In genomic region chr5:102629827-102630605, GRCh38 we compare ENCODE assay signal across 23 cellular contexts.
"Had no signal": no experiment of that assay in that cellular context is flagged by ENCODE, and none has a peak within 500 bp of the region (broad histone marks: within the 10 kb centered on the region; RNA-seq: fewer than 3 reads in every experiment).

No MANE protein-coding gene starts in this region.

- H3K4me1 Mint-ChIP-seq: activated CD8-positive, alpha-beta memory T cell treated with anti-CD3 and anti-CD28 coated beads, Interleukin-2, amount 10 ng/mL, durations not matched to agents 7 days and 5 days; T-helper 17 cell had no signal

- H3K4me3 ChIP-seq: coronary artery, dorsolateral prefrontal cortex, heart right ventricle, left lung, mucosa of descending colon, spleen, suprapubic skin, tibial artery had no signal

- H3K27ac Mint-ChIP-seq: activated CD4-positive, alpha-beta T cell treated with anti-CD3 and anti-CD28 coated beads, Interleukin-2, amount 10 ng/mL, durations not matched to agents 7 days and 5 days; activated CD8-positive, alpha-beta memory T cell treated with anti-CD3 and anti-CD28 coated beads, Interleukin-2, amount 10 ng/mL, durations not matched to agents 7 days and 5 days; activated CD8-positive, alpha-beta T cell treated with anti-CD3 and anti-CD28 coated beads, Interleukin-2, amount 10 ng/mL, durations not matched to agents 7 days and 5 days; activated naive CD4-positive, alpha-beta T cell treated with anti-CD3 and anti-CD28 coated beads, Interleukin-2, amount 50 U/mL, for 72 hours; activated T-helper 2 cell treated with anti-CD3 and anti-CD28 coated beads, Interferon-gamma antibody, Interleukin-2, Interleukin-4, amounts not matched to agents 10 μg/mL and 5 μg/mL and 100 μg/mL, durations not matched to agents 14 hours and 24 hours and 36 hours; natural killer cell treated with Interleukin-12 subunit alpha and Interleukin-12 subunit beta and Interleukin-15 and Interleukin-18, amount 100 ng/mL, for 72 hours; T-helper 17 cell had no signal

- H3K4me1 ChIP-seq: left lung, spleen, suprapubic skin had no signal

- H3K9me3 Mint-ChIP-seq: activated T-helper 2 cell treated with anti-CD3 and anti-CD28 coated beads, Interferon-gamma antibody, Interleukin-2, Interleukin-4, amounts not matched to agents 10 μg/mL and 5 μg/mL and 100 μg/mL, durations not matched to agents 14 hours and 24 hours and 36 hours had no signal

- DNase-seq: activated CD4-positive, alpha-beta T cell treated with anti-CD3 and anti-CD28 coated beads, Interleukin-2, amount 10 ng/mL, durations not matched to agents 7 days and 5 days; activated CD4-positive, CD25-positive, alpha-beta regulatory T cell treated with anti-CD3 and anti-CD28 coated beads, Interleukin-2, amount 50 U/mL, for 72 hours; activated CD8-positive, alpha-beta memory T cell treated with anti-CD3 and anti-CD28 coated beads, Interleukin-2, amount 10 ng/mL, durations not matched to agents 7 days and 5 days; activated CD8-positive, alpha-beta T cell treated with anti-CD3 and anti-CD28 coated beads, Interleukin-2, amount 10 ng/mL, durations not matched to agents 7 days and 5 days; activated T-cell treated with anti-CD3 and anti-CD28 coated beads, Interleukin-2, amount 50 U/mL, for 48 hours; anterior cingulate cortex; dorsolateral prefrontal cortex; effector memory CD4-positive, alpha-beta T cell; erythroblast; heart right ventricle; kidney glomerular epithelial cell; left lung; mucosa of descending colon; spleen; stimulated activated naive CD4-positive, alpha-beta T cell; SW 1271; T-helper 17 cell; tibial artery had no signal

- H3K9me3 ChIP-seq: suprapubic skin, tibial artery had no signal

- H3K36me3 ChIP-seq: heart right ventricle, left lung, spleen, suprapubic skin, tibial artery had no signal

- H3K4me3 Mint-ChIP-seq: activated CD4-positive, alpha-beta T cell treated with anti-CD3 and anti-CD28 coated beads, Interleukin-2, amount 10 ng/mL, durations not matched to agents 7 days and 5 days; activated CD8-positive, alpha-beta memory T cell treated with anti-CD3 and anti-CD28 coated beads, Interleukin-2, amount 10 ng/mL, durations not matched to agents 7 days and 5 days; activated CD8-positive, alpha-beta T cell treated with anti-CD3 and anti-CD28 coated beads, Interleukin-2, amount 10 ng/mL, durations not matched to agents 7 days and 5 days; natural killer cell treated with Interleukin-12 subunit alpha and Interleukin-12 subunit beta and Interleukin-15 and Interleukin-18, amount 100 ng/mL, for 72 hours; T-helper 17 cell had no signal

- ATAC-seq: activated CD8-positive, alpha-beta memory T cell treated with anti-CD3 and anti-CD28 coated beads, Interleukin-2, amount 10 ng/mL, durations not matched to agents 7 days and 5 days; activated CD8-positive, alpha-beta T cell treated with anti-CD3 and anti-CD28 coated beads, Interleukin-2, amount 10 ng/mL, durations not matched to agents 7 days and 5 days; activated naive CD4-positive, alpha-beta T cell treated with anti-CD3 and anti-CD28 coated beads, Interleukin-2, amount 50 U/mL, for 72 hours; heart right ventricle; left lung; mucosa of descending colon; natural killer cell treated with Interleukin-12 subunit alpha and Interleukin-12 subunit beta and Interleukin-15 and Interleukin-18, amount 100 ng/mL, for 72 hours; T-helper 17 cell had no signal

- H3K27ac ChIP-seq: coronary artery, dorsolateral prefrontal cortex, left lung, spleen, suprapubic skin had no signal

- H3K27me3 ChIP-seq: dorsolateral prefrontal cortex, heart right ventricle, left lung, spleen, suprapubic skin, tibial artery had no signal

- H3K36me3 Mint-ChIP-seq: activated CD8-positive, alpha-beta memory T cell treated with anti-CD3 and anti-CD28 coated beads, Interleukin-2, amount 10 ng/mL, durations not matched to agents 7 days and 5 days had no signal
